In the genomic region with DNA sequence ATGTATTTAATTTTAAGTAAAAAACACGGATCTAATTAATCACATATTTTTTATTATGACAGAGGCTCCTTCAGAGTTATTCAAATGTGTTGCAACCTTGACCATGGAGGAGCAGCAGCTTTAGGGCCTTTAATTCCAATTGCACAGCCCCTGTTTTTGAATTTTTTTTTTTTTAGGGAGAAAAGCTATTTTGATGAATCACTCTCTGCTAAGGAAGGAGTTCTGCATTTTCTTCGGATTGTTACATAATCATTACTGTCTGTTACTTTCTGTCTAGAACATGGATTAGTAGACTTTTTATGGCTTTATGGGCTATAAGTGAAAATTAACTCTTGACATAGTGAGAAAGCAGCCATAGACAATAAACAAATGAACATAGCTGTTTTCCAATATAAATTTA, we compare ENCODE assay signal across 20 cellular contexts.
A peak's percentile ranks its signal among the peaks of the same experiment; 100 is the strongest.
DNase-seq lines count a peak whose midpoint lies in the region; ATAC-seq and TF ChIP-seq lines count a peak whose summit lies in the region.
"Had no signal": no experiment of that assay in that cellular context is flagged by ENCODE, and none has a peak within 500 bp of the region (broad histone marks: within the 10 kb centered on the region; RNA-seq: fewer than 3 reads in every experiment).

No MANE protein-coding gene starts in this region.

- no peak overlapping the region for H3K4me3 ChIP-seq in A673 (ENCODE audit: low read depth, low read length, poor library complexity, severe bottlenecking)
- H3K4me3 ChIP-seq in HL-60 (replicated peaks; ENCODE audit: insufficient read depth, low read length), result no peak overlapping the region
- no peak overlapping the region for H3K4me3 ChIP-seq in tibial nerve
- H3K4me3 ChIP-seq: prostate gland had no signal

- H3K4me1 ChIP-seq in A673 (ENCODE audit: insufficient read depth, low read length, poor library complexity, severe bottlenecking) (peaks cover 24% of the 10 kb centered on the region), tibial nerve (peaks cover 0 to 8% (median 0%) of the 10 kb centered on the region in 4 donors)
- H3K4me1 ChIP-seq: prostate gland had no signal

- no peak for ATAC-seq in HG02763 (IDR thresholded peaks at IDR 0.05; ENCODE audit: unreplicated experiment)
- ATAC-seq in stimulated activated effector memory CD8-positive, alpha-beta T cell treated with anti-CD3 and anti-CD28 coated beads, Interleukin-12 subunit alpha, Interleukin-12 subunit beta, amount 100 ng/mL, for 72 hours, result no peak
- ATAC-seq: PC-3 had no signal

- DNase-seq in A673 (ENCODE audit: low spot score) (peak; percentile 56), HL-60 (ENCODE audit: low read depth in 1 of 2, low spot score in 1 of 2) (peak in 1 of 2 experiments; percentile 41), RPMI7951 (ENCODE audit: low read depth) (peak; percentile 44), iris pigment epithelial cell (ENCODE audit: low read depth) (peak; percentile 17), RWPE1 (ENCODE audit: low spot score) (no peak), tibial nerve (ENCODE audit: low spot score in 2 of 2) (no peak)
- DNase-seq in stimulated activated effector memory CD8-positive, alpha-beta T cell treated with anti-CD3 and anti-CD28 coated beads, Interleukin-12 subunit alpha, Interleukin-12 subunit beta, amount 100 ng/mL, for 72 hours (ENCODE audit: low spot score in 2 of 2), result no peak
- DNase-seq: activated CD4-positive, CD25-positive, alpha-beta regulatory T cell treated with anti-CD3 and anti-CD28 coated beads, Interleukin-2, amount 50 U/mL, for 72 hours; activated effector memory CD4-positive, alpha-beta T cell treated with anti-CD3 and anti-CD28 coated beads, Interleukin-2, amount 50 U/mL, for 16 hours; amniotic stem cell; DMS79; hippocampal formation; NCI-H1092 treated with DMSO at 0.1 percent for 48 hours; NCI-H524 treated with DMSO at 0.1 percent for 48 hours; nephron progenitor cell; PC-3; T1000 had no signal

- no peak for TF ChIP-seq EP300 in tibial nerve (IDR thresholded peaks at IDR 0.05)

- H3K4me3 Mint-ChIP-seq in stimulated activated effector memory CD8-positive, alpha-beta T cell treated with anti-CD3 and anti-CD28 coated beads, Interleukin-12 subunit alpha, Interleukin-12 subunit beta, amount 100 ng/mL, for 72 hours, result no peak overlapping the region
- H3K4me3 Mint-ChIP-seq: IgD-negative memory B cell, nephron progenitor cell had no signal

- intact Hi-C loops in A673 (cut with micrococcal nuclease; ENCODE audit: unreplicated experiment), result loop anchor here (5.0 to 10.0 kb wide), 2 partner anchors 327 to 1295 kb away; no protein-coding TSS in a partner anchor

- CTCF ChIA-PET in A673 (lab: Charles Lee) (interaction anchor here (3.3 kb wide), 1 partner anchor 158 kb away, joined by 33 read pairs; no protein-coding TSS in a partner anchor), RWPE1 (lab: Yijun Ruan, JAX) (interaction anchor here (6.5 kb wide), 1 partner anchor 159 kb away, joined by 115 read pairs; no protein-coding TSS in a partner anchor)

- H3K27ac Mint-ChIP-seq in stimulated activated effector memory CD8-positive, alpha-beta T cell treated with anti-CD3 and anti-CD28 coated beads, Interleukin-12 subunit alpha, Interleukin-12 subunit beta, amount 100 ng/mL, for 72 hours, result no peak overlapping the region
- H3K27ac Mint-ChIP-seq: IgD-negative memory B cell, nephron progenitor cell had no signal

- H3K36me3 ChIP-seq in A673 (ENCODE audit: insufficient read depth, low read length, poor library complexity, severe bottlenecking), result no peaks in the 10 kb centered on the region
- peaks cover 0 to 8% (median 0%) of the 10 kb centered on the region in 3 donors for H3K36me3 ChIP-seq in tibial nerve
- H3K36me3 ChIP-seq: prostate gland had no signal

- POLR2A ChIA-PET in A673 (lab: Charles Lee; ENCODE audit: low non-redundant PET), result no interaction called here
- POLR2A ChIA-PET in RWPE1 (lab: Yijun Ruan, JAX; ENCODE audit: low non-redundant PET), result no interaction called here

- H3K27me3 ChIP-seq in A673 (replicated peaks; ENCODE audit: insufficient read depth, low read depth, low read length, poor library complexity), result no peaks in the 10 kb centered on the region
- no peaks in the 10 kb centered on the region for H3K27me3 ChIP-seq in HL-60 (ENCODE audit: insufficient read depth, poor library complexity, severe bottlenecking)
- H3K27me3 ChIP-seq in tibial nerve, result no peaks in the 10 kb centered on the region

- H3K36me3 Mint-ChIP-seq in stimulated activated effector memory CD8-positive, alpha-beta T cell treated with anti-CD3 and anti-CD28 coated beads, Interleukin-12 subunit alpha, Interleukin-12 subunit beta, amount 100 ng/mL, for 72 hours, result peaks cover 54% of the 10 kb centered on the region

- H3K9me3 ChIP-seq in A673 (ENCODE audit: low read depth, low read length, poor library complexity, severe bottlenecking) (no peaks in the 10 kb centered on the region), tibial nerve (peaks cover 0 to 2% (median 0%) of the 10 kb centered on the region in 4 donors)
- H3K9me3 ChIP-seq: prostate gland had no signal

- BruUV-seq in A673 (replicated peaks; lab: Mats Ljungman, UMichigan), result no TSS peak

- TF ChIP-seq POLR2A in tibial nerve (IDR thresholded peaks at IDR 0.05), result no peak

- H3K27ac ChIP-seq in A673 (ENCODE audit: low read depth, low read length, poor library complexity, severe bottlenecking) (no peak overlapping the region), HL-60 (replicated peaks) (0 out of 2 replicates have a peak overlapping the region, but pooled peaks have one; percentile 14), RWPE1 (no peak overlapping the region), tibial nerve (no peak overlapping the region)
- H3K27ac ChIP-seq: prostate gland had no signal

- H3K9me3 Mint-ChIP-seq in stimulated activated effector memory CD8-positive, alpha-beta T cell treated with anti-CD3 and anti-CD28 coated beads, Interleukin-12 subunit alpha, Interleukin-12 subunit beta, amount 100 ng/mL, for 72 hours, result no peaks in the 10 kb centered on the region
- H3K9me3 Mint-ChIP-seq: IgD-negative memory B cell had no signal

- peaks cover 35% of the 10 kb centered on the region for H3K4me1 Mint-ChIP-seq in stimulated activated effector memory CD8-positive, alpha-beta T cell treated with anti-CD3 and anti-CD28 coated beads, Interleukin-12 subunit alpha, Interleukin-12 subunit beta, amount 100 ng/mL, for 72 hours

- 58 to 62% methylated on average over 2 of the region's 2 CpGs for WGBS in tibial nerve, 2 donors

- TF ChIP-seq CTCF in A673 (conservative IDR thresholded peaks at IDR 0.05; ENCODE audit: low read depth, low read length) (no peak), HL-60 (IDR thresholded peaks at IDR 0.05; ENCODE audit: insufficient read depth, low read length) (no peak), RWPE1 (conservative IDR thresholded peaks at IDR 0.05; ENCODE audit: low read depth) (no peak), tibial nerve (IDR thresholded peaks at IDR 0.05) (no peak)

Comparison
In these comparisons a context has a peak if more than half of its experiments do, and no peak if none do; other contexts are left out.
1. DNase-seq: peak in A673 (single experiment), RPMI7951 (single experiment) and iris pigment epithelial cell (single experiment); none in RWPE1 (single experiment), stimulated activated effector memory CD8-positive, alpha-beta T cell treated with anti-CD3 and anti-CD28 coated beads, Interleukin-12 subunit alpha, Interleukin-12 subunit beta, amount 100 ng/mL, for 72 hours (0 of 2) and tibial nerve (0 of 2).